12 cellular contexts compared by ENCODE assay signal in genomic region chr11:101686514-101686913, GRCh38.
A peak's percentile ranks its signal among the peaks of the same experiment; 100 is the strongest.
DNase-seq lines count a peak whose midpoint lies in the region; ATAC-seq and TF ChIP-seq lines count a peak whose summit lies in the region.
"Had no signal": no experiment of that assay in that cellular context is flagged by ENCODE, and none has a peak within 500 bp of the region (broad histone marks: within the 10 kb centered on the region; RNA-seq: fewer than 3 reads in every experiment).

No MANE protein-coding gene starts in this region.

- H3K4me3 Mint-ChIP-seq in type B pancreatic cell: no peak overlapping the region

- no peak overlapping the region for H3K4me3 ChIP-seq in fibroblast of villous mesenchyme (ENCODE audit: low read depth, low read length)
- H3K4me3 ChIP-seq: lung, stomach had no signal

- peaks cover 5% of the 10 kb centered on the region for H3K4me1 Mint-ChIP-seq in type B pancreatic cell (ENCODE audit: unreplicated experiment)

- ATAC-seq in HG02870 (IDR thresholded peaks at IDR 0.05; ENCODE audit: unreplicated experiment) (no peak), HG03457 (IDR thresholded peaks at IDR 0.05; ENCODE audit: unreplicated experiment) (no peak)

- peak overlapping the region; percentile 19 for H3K27ac Mint-ChIP-seq in type B pancreatic cell

- H3K9me3 Mint-ChIP-seq in type B pancreatic cell: peaks cover 13% of the 10 kb centered on the region

- TF ChIP-seq CTCF in fibroblast of villous mesenchyme (IDR thresholded peaks at IDR 0.05; ENCODE audit: insufficient read depth, low read depth, low read length) (no peak), type B pancreatic cell (conservative IDR thresholded peaks at IDR 0.05) (no peak)

- no peaks in the 10 kb centered on the region for H3K36me3 Mint-ChIP-seq in type B pancreatic cell

- peaks cover 40% of the 10 kb centered on the region for H3K27me3 Mint-ChIP-seq in type B pancreatic cell

- peak; percentile 88 for DNase-seq in HS-27A (ENCODE audit: low read depth)
- peak; percentile 4 for DNase-seq in T1000 (lab: John Stamatoyannopoulos, UW)
- peak; percentile 64 for DNase-seq in fibroblast of villous mesenchyme (ENCODE audit: low read depth)
- DNase-seq in type B pancreatic cell (ENCODE audit: extremely low spot score, unreplicated experiment): no peak
- DNase-seq in SKM-1 (lab: John Stamatoyannopoulos, UW; ENCODE audit: unreplicated experiment): no peak
- DNase-seq: activated effector memory CD4-positive, alpha-beta T cell treated with Interleukin-2 at 50 U/mL for 16 hours; head of caudate nucleus; NCI-H526; stomach had no signal

Comparison
In these comparisons a context has a peak if more than half of its experiments do, and no peak if none do; other contexts are left out.
1. DNase-seq: peak in HS-27A (single experiment), T1000 (single experiment) and fibroblast of villous mesenchyme (single experiment); none in type B pancreatic cell (single experiment) and SKM-1 (single experiment).